Comparison of ENCODE assay signal across 8 cellular contexts in genomic region chr17:29572691-29573557, GRCh38. TPM values are rescaled to one million over a fixed set of nuclear protein-coding genes. Genes with fewer than 3 reads are reported as not detected.
A peak's percentile ranks its signal among the peaks of the same experiment; 100 is the strongest.
DNase-seq lines count a peak whose midpoint lies in the region; ATAC-seq and TF ChIP-seq lines count a peak whose summit lies in the region.

No MANE protein-coding gene starts in this region.

- intact Hi-C loops in activated T-helper 2 cell treated with anti-CD3 and anti-CD28 coated beads, Interferon-gamma antibody, Interleukin-2, Interleukin-4, amounts not matched to agents 10 μg/mL and 5 μg/mL and 100 μg/mL, durations not matched to agents 14 hours and 24 hours and 36 hours (cut with micrococcal nuclease) = no loop called here
- intact Hi-C loops in posterior vena cava (cut with DNase I) = no loop called here

- peak; percentile 80 for TF ChIP-seq CTCF in glutamatergic neuron (IDR thresholded peaks at IDR 0.05; ENCODE audit: partially characterized antibody, unreplicated experiment)

- H3K4me3 Mint-ChIP-seq in activated T-helper 2 cell treated with anti-CD3 and anti-CD28 coated beads, Interferon-gamma antibody, Interleukin-2, Interleukin-4, amounts not matched to agents 10 μg/mL and 5 μg/mL and 100 μg/mL, durations not matched to agents 14 hours and 24 hours and 36 hours (ENCODE audit: low read depth) = no peak overlapping the region
- no peak overlapping the region for H3K4me3 Mint-ChIP-seq in glutamatergic neuron (ENCODE audit: unreplicated experiment)

- DNase-seq in Ammon's horn (ENCODE audit: low spot score) = peak; percentile 65
- DNase-seq in HuH-7.5 (ENCODE audit: low spot score) = peak; percentile 63
- DNase-seq in activated T-helper 2 cell treated with anti-CD3 and anti-CD28 coated beads, Interferon-gamma antibody, Interleukin-2, Interleukin-4, amounts not matched to agents 10 μg/mL and 5 μg/mL and 100 μg/mL, durations not matched to agents 14 hours and 24 hours and 36 hours (ENCODE audit: low spot score) = peak; percentile 35
- peak; percentile 86 for DNase-seq in glutamatergic neuron
- DNase-seq in posterior vena cava (ENCODE audit: low spot score) = peak; percentile 85
- DNase-seq in SHP77 treated with DMSO at 0.1 percent for 48 hours (lab: John Stamatoyannopoulos, UW) = no peak

- no peak for ATAC-seq in HG03378 (IDR thresholded peaks at IDR 0.05; ENCODE audit: unreplicated experiment)
- ATAC-seq in HG03025 (IDR thresholded peaks at IDR 0.05; ENCODE audit: low FRiP score, unreplicated experiment) = no peak

- H3K36me3 Mint-ChIP-seq in activated T-helper 2 cell treated with anti-CD3 and anti-CD28 coated beads, Interferon-gamma antibody, Interleukin-2, Interleukin-4, amounts not matched to agents 10 μg/mL and 5 μg/mL and 100 μg/mL, durations not matched to agents 14 hours and 24 hours and 36 hours (ENCODE audit: low read depth) = peaks cover 45% of the 10 kb centered on the region
- H3K36me3 Mint-ChIP-seq in glutamatergic neuron (ENCODE audit: unreplicated experiment) = no peaks in the 10 kb centered on the region

- no peak overlapping the region for H3K27ac Mint-ChIP-seq in activated T-helper 2 cell treated with anti-CD3 and anti-CD28 coated beads, Interferon-gamma antibody, Interleukin-2, Interleukin-4, amounts not matched to agents 10 μg/mL and 5 μg/mL and 100 μg/mL, durations not matched to agents 14 hours and 24 hours and 36 hours
- no peak overlapping the region for H3K27ac Mint-ChIP-seq in glutamatergic neuron (ENCODE audit: unreplicated experiment)

- no peaks in the 10 kb centered on the region for H3K9me3 Mint-ChIP-seq in activated T-helper 2 cell treated with anti-CD3 and anti-CD28 coated beads, Interferon-gamma antibody, Interleukin-2, Interleukin-4, amounts not matched to agents 10 μg/mL and 5 μg/mL and 100 μg/mL, durations not matched to agents 14 hours and 24 hours and 36 hours
- no peaks in the 10 kb centered on the region for H3K9me3 Mint-ChIP-seq in glutamatergic neuron (ENCODE audit: unreplicated experiment)

- H3K4me1 Mint-ChIP-seq in activated T-helper 2 cell treated with anti-CD3 and anti-CD28 coated beads, Interferon-gamma antibody, Interleukin-2, Interleukin-4, amounts not matched to agents 10 μg/mL and 5 μg/mL and 100 μg/mL, durations not matched to agents 14 hours and 24 hours and 36 hours (ENCODE audit: low read depth) = peaks cover 11% of the 10 kb centered on the region
- peaks cover 7% of the 10 kb centered on the region for H3K4me1 Mint-ChIP-seq in glutamatergic neuron (ENCODE audit: low read depth, unreplicated experiment)

- no peaks in the 10 kb centered on the region for H3K27me3 Mint-ChIP-seq in activated T-helper 2 cell treated with anti-CD3 and anti-CD28 coated beads, Interferon-gamma antibody, Interleukin-2, Interleukin-4, amounts not matched to agents 10 μg/mL and 5 μg/mL and 100 μg/mL, durations not matched to agents 14 hours and 24 hours and 36 hours (ENCODE audit: low read depth)
- peaks cover 20% of the 10 kb centered on the region for H3K27me3 Mint-ChIP-seq in glutamatergic neuron (ENCODE audit: unreplicated experiment)

RNA-seq across cellular contexts. Expression of gene TP53I13, which starts 4.4 kb away (rescaled TPM):
- total RNA-seq in activated T-helper 2 cell treated with anti-CD3 and anti-CD28 coated beads, Interferon-gamma antibody, Interleukin-2, Interleukin-4, amounts not matched to agents 10 μg/mL and 5 μg/mL and 100 μg/mL, durations not matched to agents 14 hours and 24 hours and 36 hours = 78.2 and 84.8 TPM in 2 replicates
- 14.3 TPM for total RNA-seq in glutamatergic neuron (ENCODE audit: unreplicated experiment)
- total RNA-seq in posterior vena cava = 10 to 100 TPM; 33.1 to 34.7 TPM

RNA-seq across cellular contexts. Expression of gene ABHD15, which starts 6.1 kb away (rescaled TPM):
- 19.5 and 20.2 TPM in 2 replicates for total RNA-seq in activated T-helper 2 cell treated with anti-CD3 and anti-CD28 coated beads, Interferon-gamma antibody, Interleukin-2, Interleukin-4, amounts not matched to agents 10 μg/mL and 5 μg/mL and 100 μg/mL, durations not matched to agents 14 hours and 24 hours and 36 hours
- total RNA-seq in glutamatergic neuron (ENCODE audit: unreplicated experiment) = 2.5 TPM
- total RNA-seq in posterior vena cava = 1 to 10 TPM; 4.5 to 5.9 TPM

RNA-seq across cellular contexts. Expression of gene GIT1, which starts 16.5 kb away (rescaled TPM):
- 67.3 and 72.4 TPM in 2 replicates for total RNA-seq in activated T-helper 2 cell treated with anti-CD3 and anti-CD28 coated beads, Interferon-gamma antibody, Interleukin-2, Interleukin-4, amounts not matched to agents 10 μg/mL and 5 μg/mL and 100 μg/mL, durations not matched to agents 14 hours and 24 hours and 36 hours
- total RNA-seq in glutamatergic neuron (ENCODE audit: unreplicated experiment) = 46.7 TPM
- total RNA-seq in posterior vena cava = 10 to 100 TPM; 28.1 to 43.5 TPM

RNA-seq across cellular contexts. Expression of gene ANKRD13B, which starts 20.0 kb away (rescaled TPM):
- total RNA-seq in activated T-helper 2 cell treated with anti-CD3 and anti-CD28 coated beads, Interferon-gamma antibody, Interleukin-2, Interleukin-4, amounts not matched to agents 10 μg/mL and 5 μg/mL and 100 μg/mL, durations not matched to agents 14 hours and 24 hours and 36 hours = 34.1 and 41.6 TPM in 2 replicates
- total RNA-seq in glutamatergic neuron (ENCODE audit: unreplicated experiment) (123 TPM), posterior vena cava (10 to 100 TPM; 11.2 to 11.5 TPM)

RNA-seq across cellular contexts. Expression of gene CORO6, which starts 49.8 kb away (rescaled TPM):
- total RNA-seq in activated T-helper 2 cell treated with anti-CD3 and anti-CD28 coated beads, Interferon-gamma antibody, Interleukin-2, Interleukin-4, amounts not matched to agents 10 μg/mL and 5 μg/mL and 100 μg/mL, durations not matched to agents 14 hours and 24 hours and 36 hours = 3.1 and 3.8 TPM in 2 replicates
- 1.4 TPM for total RNA-seq in glutamatergic neuron (ENCODE audit: unreplicated experiment)
- 10 to 100 TPM; 26.7 to 31.6 TPM for total RNA-seq in posterior vena cava
